Comparison of ENCODE assay signal across 17 cellular contexts in genomic region chr12:108341356-108341755, GRCh38. TPM values are rescaled to one million over a fixed set of nuclear protein-coding genes. Genes with fewer than 3 reads are reported as not detected.
A peak's percentile ranks its signal among the peaks of the same experiment; 100 is the strongest.
DNase-seq lines count a peak whose midpoint lies in the region; ATAC-seq and TF ChIP-seq lines count a peak whose summit lies in the region.
"Had no signal": no experiment of that assay in that cellular context is flagged by ENCODE, and none has a peak within 500 bp of the region (broad histone marks: within the 10 kb centered on the region; RNA-seq: fewer than 3 reads in every experiment).

No MANE protein-coding gene starts in this region.

- no peak for TF ChIP-seq CTCF in ascending aorta (IDR thresholded peaks at IDR 0.05)
- no peak for TF ChIP-seq CTCF in thoracic aorta (IDR thresholded peaks at IDR 0.05)

- no peaks in the 10 kb centered on the region for H3K36me3 ChIP-seq in ascending aorta
- H3K36me3 ChIP-seq in thoracic aorta = no peaks in the 10 kb centered on the region

- H3K4me1 ChIP-seq in ascending aorta (peaks cover 17 to 41% of the 10 kb centered on the region in 2 donors), thoracic aorta (ENCODE audit: control insufficient read depth in 1 of 2, low read depth in 2 of 2) (peaks cover 31 to 66% of the 10 kb centered on the region in 2 donors)

- POLR2A ChIA-PET in activated naive CD8-positive, alpha-beta T cell treated with anti-CD3 and anti-CD28 coated beads, Interleukin-2, amount 10 ng/mL, durations not matched to agents 7 days and 5 days (lab: Charles Lee) = no interaction called here

- H3K4me3 ChIP-seq in ascending aorta = no peak overlapping the region
- no peak overlapping the region for H3K4me3 ChIP-seq in thoracic aorta
- H3K4me3 ChIP-seq: GM23338 had no signal

- H3K27me3 Mint-ChIP-seq in activated naive CD8-positive, alpha-beta T cell treated with anti-CD3 and anti-CD28 coated beads, Interleukin-2, amount 10 ng/mL, durations not matched to agents 7 days and 5 days = peaks cover 39% of the 10 kb centered on the region
- H3K27me3 Mint-ChIP-seq in activated naive CD8-positive, alpha-beta T cell treated with anti-CD3 and anti-CD28 coated beads for 36 hours = peaks cover 40% of the 10 kb centered on the region

- H3K9me3 ChIP-seq in ascending aorta (no peaks in the 10 kb centered on the region), thoracic aorta (no peaks in the 10 kb centered on the region)

- H3K4me3 Mint-ChIP-seq in activated naive CD8-positive, alpha-beta T cell treated with anti-CD3 and anti-CD28 coated beads, Interleukin-2, amount 10 ng/mL, durations not matched to agents 7 days and 5 days = no peak overlapping the region
- no peak overlapping the region for H3K4me3 Mint-ChIP-seq in activated naive CD8-positive, alpha-beta T cell treated with anti-CD3 and anti-CD28 coated beads for 36 hours
- H3K4me3 Mint-ChIP-seq: B cell; CD4-positive, alpha-beta memory T cell; GM23338; H9; HFFc6; IgD-negative memory B cell had no signal

- H3K36me3 Mint-ChIP-seq in activated naive CD8-positive, alpha-beta T cell treated with anti-CD3 and anti-CD28 coated beads, Interleukin-2, amount 10 ng/mL, durations not matched to agents 7 days and 5 days = no peaks in the 10 kb centered on the region
- no peaks in the 10 kb centered on the region for H3K36me3 Mint-ChIP-seq in activated naive CD8-positive, alpha-beta T cell treated with anti-CD3 and anti-CD28 coated beads for 36 hours
- H3K36me3 Mint-ChIP-seq: CD4-positive, alpha-beta memory T cell; IgD-negative memory B cell had no signal

- ATAC-seq in activated naive CD8-positive, alpha-beta T cell treated with anti-CD3 and anti-CD28 coated beads, Interleukin-2, amount 10 ng/mL, durations not matched to agents 7 days and 5 days (ENCODE audit: low read depth) = no peak
- ATAC-seq in thoracic aorta (ENCODE audit: insufficient number of reproducible peaks, low FRiP score, low read depth) = no peak
- ATAC-seq: GM23338 had no signal

- H3K27me3 ChIP-seq in ascending aorta = no peaks in the 10 kb centered on the region
- no peaks in the 10 kb centered on the region for H3K27me3 ChIP-seq in thoracic aorta (replicated peaks; ENCODE audit: insufficient read depth)

- peak overlapping the region; percentile 51 for H3K27ac Mint-ChIP-seq in activated naive CD8-positive, alpha-beta T cell treated with anti-CD3 and anti-CD28 coated beads, Interleukin-2, amount 10 ng/mL, durations not matched to agents 7 days and 5 days
- H3K27ac Mint-ChIP-seq in activated naive CD8-positive, alpha-beta T cell treated with anti-CD3 and anti-CD28 coated beads for 36 hours = no peak overlapping the region
- H3K27ac Mint-ChIP-seq: B cell; CD4-positive, alpha-beta memory T cell; GM23338; H9; HFFc6; IgD-negative memory B cell had no signal

- H3K27ac ChIP-seq in ascending aorta (peak overlapping the region; percentile 88 to 96), thoracic aorta (peak overlapping the region; percentile 83 to 88)
- H3K27ac ChIP-seq: C4-2B had no signal

- DNase-seq in activated naive CD8-positive, alpha-beta T cell treated with anti-CD3 and anti-CD28 coated beads, Interleukin-2, amount 10 ng/mL, durations not matched to agents 7 days and 5 days = no peak
- DNase-seq in activated naive CD8-positive, alpha-beta T cell treated with anti-CD3 and anti-CD28 coated beads for 36 hours = no peak
- DNase-seq in ascending aorta (ENCODE audit: low spot score in 2 of 2) (no peak), fibroblast of gingiva (ENCODE audit: low read depth) (peak; percentile 76), thoracic aorta (ENCODE audit: low spot score) (no peak), DMS114 treated with DMSO at 0.1 percent for 48 hours (lab: John Stamatoyannopoulos, UW; ENCODE audit: unreplicated experiment) (no peak), anterior cingulate cortex (lab: John Stamatoyannopoulos, UW) (no peak), HCEC 1CT (no peak)
- DNase-seq: CD4-positive, alpha-beta memory T cell; COR-L47; H9; HFFc6 had no signal

- intact Hi-C loops in ascending aorta (cut with DNase I) = loop anchor here (10.0 kb wide), 1 partner anchor 173 kb away; the partner anchor contains the start of gene FICD

- no peaks in the 10 kb centered on the region for H3K9me3 Mint-ChIP-seq in activated naive CD8-positive, alpha-beta T cell treated with anti-CD3 and anti-CD28 coated beads, Interleukin-2, amount 10 ng/mL, durations not matched to agents 7 days and 5 days
- H3K9me3 Mint-ChIP-seq in activated naive CD8-positive, alpha-beta T cell treated with anti-CD3 and anti-CD28 coated beads for 36 hours = no peaks in the 10 kb centered on the region

- H3K4me1 Mint-ChIP-seq in activated naive CD8-positive, alpha-beta T cell treated with anti-CD3 and anti-CD28 coated beads, Interleukin-2, amount 10 ng/mL, durations not matched to agents 7 days and 5 days = no peaks in the 10 kb centered on the region
- H3K4me1 Mint-ChIP-seq in activated naive CD8-positive, alpha-beta T cell treated with anti-CD3 and anti-CD28 coated beads for 36 hours = peaks cover 2% of the 10 kb centered on the region
- H3K4me1 Mint-ChIP-seq: B cell, IgD-negative memory B cell had no signal

RNA-seq across cellular contexts. Expression of gene CMKLR1, which starts 2.2 kb away (rescaled TPM):
- total RNA-seq in activated naive CD8-positive, alpha-beta T cell treated with anti-CD3 and anti-CD28 coated beads, Interleukin-2, amount 10 ng/mL, durations not matched to agents 7 days and 5 days = 1 to 10 TPM in 1 of 2 experiments, under 1 TPM in 1; 0.82 to 1.0 TPM
- total RNA-seq in activated naive CD8-positive, alpha-beta T cell treated with anti-CD3 and anti-CD28 coated beads for 36 hours = not detected
- 45.3 TPM for total RNA-seq in ascending aorta
- total RNA-seq in thoracic aorta = 10 to 100 TPM; 56.6 to 73.8 TPM
- total RNA-seq: A172, HFFc6 had no signal

Comparison
In these comparisons a context has a peak if more than half of its experiments do, and no peak if none do; other contexts are left out.
1. RNA of gene CMKLR1, which starts 2.2 kb away (total RNA-seq): 56.6 to 73.8 TPM in thoracic aorta and 45.3 TPM in ascending aorta (single experiment); 0.82 to 1.0 TPM in activated naive CD8-positive, alpha-beta T cell treated with anti-CD3 and anti-CD28 coated beads, Interleukin-2, amount 10 ng/mL, durations not matched to agents 7 days and 5 days and not detected in activated naive CD8-positive, alpha-beta T cell treated with anti-CD3 and anti-CD28 coated beads for 36 hours; every median in the first group is over 10 times any median in the second.